In genomic region chr9:127796899-127797370, GRCh38 we compare ENCODE assay signal across 12 cellular contexts. TPM values are rescaled to one million over a fixed set of nuclear protein-coding genes. Genes with fewer than 3 reads are reported as not detected.
DNase-seq lines count a peak whose midpoint lies in the region; FAIRE-seq and TF ChIP-seq lines count a peak whose summit lies in the region.
"Had no signal": no experiment of that assay in that cellular context is flagged by ENCODE, and none has a peak within 500 bp of the region (broad histone marks: within the 10 kb centered on the region; RNA-seq: fewer than 3 reads in every experiment).

No MANE protein-coding gene starts in this region.

- peaks cover 4% of the 10 kb centered on the region for H3K36me3 Mint-ChIP-seq in activated naive CD4-positive, alpha-beta T cell treated with anti-CD3 and anti-CD28 coated beads for 36 hours (ENCODE audit: low read depth)

- intact Hi-C loops in activated naive CD4-positive, alpha-beta T cell treated with anti-CD3 and anti-CD28 coated beads for 36 hours (cut with micrococcal nuclease), result no loop called here
- intact Hi-C loops in testis (cut with DNase I; ENCODE audit: low total_unique reads), result no loop called here

- H3K4me1 ChIP-seq in Peyer's patch (peaks cover 3 to 47% (median 21%) of the 10 kb centered on the region in 4 donors), fibroblast of lung (ENCODE audit: control insufficient read depth, extremely low read depth, insufficient read depth, low read length) (peaks cover 11% of the 10 kb centered on the region), testis (peaks cover 36% of the 10 kb centered on the region), suprapubic skin (peaks cover 11% of the 10 kb centered on the region)

- WGBS in testis, 2 donors, result 32 to 34% methylated on average over 11 of the region's 11 CpGs
- 40% methylated on average over 11 of the region's 11 CpGs for WGBS in suprapubic skin

- no peak overlapping the region for H3K27ac Mint-ChIP-seq in activated naive CD4-positive, alpha-beta T cell treated with anti-CD3 and anti-CD28 coated beads for 36 hours

- no peaks in the 10 kb centered on the region for H3K79me2 ChIP-seq in fibroblast of lung (ENCODE audit: control insufficient read depth, insufficient read depth, low read length)

- DNase-seq in activated naive CD4-positive, alpha-beta T cell treated with anti-CD3 and anti-CD28 coated beads for 36 hours, result no peak
- DNase-seq in activated naive CD4-positive, alpha-beta T cell treated with anti-CD3 and anti-CD28 coated beads, Interleukin-2, amount 50 U/mL, for 16 hours, result no peak
- DNase-seq in Peyer's patch (peak in 2 of 3 donors; percentile 48 to 51), fibroblast of lung (ENCODE audit: low read depth in 2 of 2) (peak in 1 of 2 donors; percentile 72), testis (no peak), suprapubic skin (ENCODE audit: low spot score in 2 of 2) (no peak), activated gamma-delta T cell treated with Interleukin-2 at 50 U/mL for 16 hours (no peak), GM19239 (ENCODE audit: insufficient read length, low spot score) (no peak)
- DNase-seq: activated CD4-positive, CD25-positive, alpha-beta regulatory T cell treated with anti-CD3 and anti-CD28 coated beads, Interleukin-2, amount 50 U/mL, for 72 hours; effector CD4-positive, alpha-beta T cell; NCI-H510A had no signal

- H3K4me3 ChIP-seq in Peyer's patch (no peak overlapping the region), fibroblast of lung (replicated peaks in 1 of 4; ENCODE audit: control extremely low read depth in 1 of 4, insufficient read depth in 1 of 4, low read depth in 3 of 4, low read length in 4 of 4) (no peak overlapping the region), testis (no peak overlapping the region), suprapubic skin (no peak overlapping the region)
- H3K4me3 ChIP-seq: lung had no signal

- TF ChIP-seq CTCF in Peyer's patch (IDR thresholded peaks at IDR 0.05), result no peak
- no peak for TF ChIP-seq CTCF in fibroblast of lung (conservative IDR thresholded peaks at IDR 0.05 in 1 of 2, IDR thresholded peaks at IDR 0.05 in 1 of 2; ENCODE audit: low read depth in 1 of 2, low read length in 2 of 2)
- no peak for TF ChIP-seq CTCF in testis (IDR thresholded peaks at IDR 0.05)
- no peak for TF ChIP-seq CTCF in suprapubic skin (IDR thresholded peaks at IDR 0.05)

- no peaks in the 10 kb centered on the region for H4K20me1 ChIP-seq in fibroblast of lung (ENCODE audit: control insufficient read depth, extremely low read depth, insufficient read depth, low read length)

- H3K27me3 ChIP-seq in Peyer's patch (no peaks in the 10 kb centered on the region), fibroblast of lung (ENCODE audit: control insufficient read depth, insufficient read depth, low read length) (no peaks in the 10 kb centered on the region), testis (no peaks in the 10 kb centered on the region), suprapubic skin (no peaks in the 10 kb centered on the region)

- no peak for TF ChIP-seq EP300 in suprapubic skin (IDR thresholded peaks at IDR 0.05)

- no peak for FAIRE-seq in GM19239 (lab: Jason Lieb, UNC)

- TF ChIP-seq POLR2A in Peyer's patch (IDR thresholded peaks at IDR 0.05) (no peak), testis (IDR thresholded peaks at IDR 0.05) (no peak), suprapubic skin (IDR thresholded peaks at IDR 0.05) (no peak)

- peaks cover 31% of the 10 kb centered on the region for H3K4me1 Mint-ChIP-seq in activated naive CD4-positive, alpha-beta T cell treated with anti-CD3 and anti-CD28 coated beads for 36 hours (ENCODE audit: low read depth)

- H3K9me3 ChIP-seq in Peyer's patch, result no peaks in the 10 kb centered on the region
- H3K9me3 ChIP-seq in fibroblast of lung (ENCODE audit: control insufficient read depth, insufficient read depth, low read depth, low read length), result no peaks in the 10 kb centered on the region
- no peaks in the 10 kb centered on the region for H3K9me3 ChIP-seq in testis
- no peaks in the 10 kb centered on the region for H3K9me3 ChIP-seq in suprapubic skin

- H3K27me3 Mint-ChIP-seq in activated naive CD4-positive, alpha-beta T cell treated with anti-CD3 and anti-CD28 coated beads for 36 hours (ENCODE audit: low read depth), result no peaks in the 10 kb centered on the region

- peak overlapping the region; percentile 52 for H3K4me3 Mint-ChIP-seq in activated naive CD4-positive, alpha-beta T cell treated with anti-CD3 and anti-CD28 coated beads for 36 hours

- no peak overlapping the region for H2AFZ ChIP-seq in fibroblast of lung (ENCODE audit: low read length)

- no peaks in the 10 kb centered on the region for H3K9me3 Mint-ChIP-seq in activated naive CD4-positive, alpha-beta T cell treated with anti-CD3 and anti-CD28 coated beads for 36 hours

- H3K27ac ChIP-seq in Peyer's patch, result peak overlapping the region; percentile 28 to 75 (median 57)
- no peak overlapping the region for H3K27ac ChIP-seq in fibroblast of lung (ENCODE audit: insufficient read depth, low read length)
- H3K27ac ChIP-seq in testis, result peak overlapping the region; percentile 65 to 67
- H3K27ac ChIP-seq in suprapubic skin, result no peak overlapping the region

- peaks cover 0 to 14% (median 0%) of the 10 kb centered on the region in 3 donors for H3K36me3 ChIP-seq in Peyer's patch
- H3K36me3 ChIP-seq in fibroblast of lung (ENCODE audit: control insufficient read depth, insufficient read depth, low read length), result peaks cover 6% of the 10 kb centered on the region
- H3K36me3 ChIP-seq in testis (ENCODE audit: low read depth, missing control alignments), result no peaks in the 10 kb centered on the region
- peaks cover 11% of the 10 kb centered on the region for H3K36me3 ChIP-seq in suprapubic skin

- peak overlapping the region; percentile 11 for H3K4me2 ChIP-seq in fibroblast of lung (ENCODE audit: extremely low read depth, insufficient read depth, low read length)

- no peak overlapping the region for H3K9ac ChIP-seq in fibroblast of lung (ENCODE audit: insufficient read depth, low read length)

- CTCF ChIA-PET in activated naive CD4-positive, alpha-beta T cell treated with anti-CD3 and anti-CD28 coated beads for 36 hours (lab: Charles Lee), result interaction anchor here (0.6 to 1.2 kb wide), 6 partner anchors 9 to 711 kb away, joined by 3 to 4 read pairs (median 3); no protein-coding TSS in a partner anchor

RNA-seq across cellular contexts. Expression of gene FPGS, which starts 5.7 kb away (rescaled TPM):
- total RNA-seq in activated naive CD4-positive, alpha-beta T cell treated with anti-CD3 and anti-CD28 coated beads for 36 hours, result 10 to 100 TPM; 67.8 to 73.0 TPM
- total RNA-seq in Peyer's patch, result 100 to 1,000 TPM in 1 of 4 donors, 10 to 100 TPM in 3; 46.1 to 105 (median 71.5) TPM
- 58.6 and 77.0 TPM in 2 replicates for total RNA-seq in fibroblast of lung
- 42.4 and 43.2 TPM in 2 replicates for polyA plus RNA-seq in fibroblast of lung
- polyA plus RNA-seq in fibroblast of lung (2012), result 56.1 and 62.0 TPM in 2 replicates
- polyA minus RNA-seq in fibroblast of lung (ENCODE audit: low replicate concordance), result 131 and 189 TPM in 2 replicates
- total RNA-seq in testis, result 100 to 1,000 TPM in 1 of 2 donors, 10 to 100 TPM in 1; 99.3 to 105 TPM
- polyA plus RNA-seq in testis (ENCODE audit: insufficient read depth, low read depth, low replicate concordance), result 37.9 TPM
- 10 to 100 TPM; 22.9 to 50.3 (median 28.3) TPM for total RNA-seq in suprapubic skin

RNA-seq across cellular contexts. Expression of gene CDK9, which starts 11.1 kb away (rescaled TPM):
- 10 to 100 TPM; 64.6 to 73.6 TPM for total RNA-seq in activated naive CD4-positive, alpha-beta T cell treated with anti-CD3 and anti-CD28 coated beads for 36 hours
- total RNA-seq in Peyer's patch (100 to 1,000 TPM in 1 of 4 donors, 10 to 100 TPM in 3; 53.6 to 116 (median 83.9) TPM), fibroblast of lung (49.6 and 54.8 TPM in 2 replicates), testis (100 to 1,000 TPM; 136 to 163 TPM), suprapubic skin (100 to 1,000 TPM in 1 of 4 donors, 10 to 100 TPM in 3; 57.2 to 119 (median 72.7) TPM)
- polyA plus RNA-seq in fibroblast of lung (76.6 and 82.2 TPM in 2 replicates), testis (ENCODE audit: insufficient read depth, low read depth, low replicate concordance) (77.1 TPM)
- polyA plus RNA-seq in fibroblast of lung (2012), result 55.0 and 55.3 TPM in 2 replicates
- polyA minus RNA-seq in fibroblast of lung (ENCODE audit: low replicate concordance), result 48.6 and 85.8 TPM in 2 replicates

RNA-seq across cellular contexts. Expression of gene SH2D3C, which starts 18.5 kb away (rescaled TPM):
- 10 to 100 TPM; 27.2 to 27.3 TPM for total RNA-seq in activated naive CD4-positive, alpha-beta T cell treated with anti-CD3 and anti-CD28 coated beads for 36 hours
- total RNA-seq in Peyer's patch (10 to 100 TPM in 1 of 4 donors, 1 to 10 TPM in 3; 1.4 to 22.3 (median 4.1) TPM), fibroblast of lung (0.26 TPM in 1 of 2 replicates, not detected in the other), testis (1 to 10 TPM; 6.6 to 9.6 TPM), suprapubic skin (1 to 10 TPM; 3.4 to 8.9 (median 6.1) TPM)
- polyA plus RNA-seq in fibroblast of lung (1.2 TPM in 1 of 2 replicates, not detected in the other), testis (ENCODE audit: insufficient read depth, low read depth, low replicate concordance) (8.8 TPM)
- 2.2 TPM in 1 of 2 replicates, not detected in the other for polyA plus RNA-seq in fibroblast of lung (2012)
- polyA minus RNA-seq in fibroblast of lung (ENCODE audit: low replicate concordance), result 4.4 TPM in 1 of 2 replicates, not detected in the other

RNA-seq across cellular contexts. Expression of gene ENG, which starts 57.5 kb away (rescaled TPM):
- total RNA-seq in activated naive CD4-positive, alpha-beta T cell treated with anti-CD3 and anti-CD28 coated beads for 36 hours, result 10 to 100 TPM; 10.5 to 11.6 TPM
- total RNA-seq in Peyer's patch, result 10 to 100 TPM in 3 of 4 donors, 1 to 10 TPM in 1; 7.0 to 49.5 (median 25.0) TPM
- total RNA-seq in fibroblast of lung, result 11.8 and 30.4 TPM in 2 replicates
- polyA plus RNA-seq in fibroblast of lung, result 59.0 and 62.7 TPM in 2 replicates
- polyA plus RNA-seq in fibroblast of lung (2012), result 207 and 223 TPM in 2 replicates
- polyA minus RNA-seq in fibroblast of lung (ENCODE audit: low replicate concordance), result 246 and 253 TPM in 2 replicates
- total RNA-seq in testis, result 100 to 1,000 TPM; 132 to 214 TPM
- 144 TPM for polyA plus RNA-seq in testis (ENCODE audit: insufficient read depth, low read depth, low replicate concordance)
- 10 to 100 TPM; 17.2 to 38.7 (median 31.2) TPM for total RNA-seq in suprapubic skin

Comparison
In these comparisons a context has a peak if more than half of its experiments do, and no peak if none do; other contexts are left out.
1. DNase-seq: peak in Peyer's patch (2 of 3); none in activated naive CD4-positive, alpha-beta T cell treated with anti-CD3 and anti-CD28 coated beads for 36 hours (single experiment), activated naive CD4-positive, alpha-beta T cell treated with anti-CD3 and anti-CD28 coated beads, Interleukin-2, amount 50 U/mL, for 16 hours (single experiment), testis (single experiment), suprapubic skin (0 of 2), activated gamma-delta T cell treated with Interleukin-2 at 50 U/mL for 16 hours (single experiment) and GM19239 (single experiment).
2. H3K27ac ChIP-seq: peak in Peyer's patch (4 of 4) and testis (2 of 2); none in fibroblast of lung (single experiment) and suprapubic skin (single experiment).